ENCODE assay signal across 25 cellular contexts in genomic region chrY:15397556-15398280, GRCh38.
"Had no signal": no experiment of that assay in that cellular context is flagged by ENCODE, and none has a peak within 500 bp of the region (broad histone marks: within the 10 kb centered on the region; RNA-seq: fewer than 3 reads in every experiment).

No MANE protein-coding gene starts in this region.

- H2AFZ ChIP-seq: hepatocyte had no signal

- H3K4me1 ChIP-seq: body of pancreas, lower lobe of right lung, transverse colon had no signal

- H3K36me3 ChIP-seq: lower lobe of right lung, transverse colon, WERI-Rb-1 had no signal

- H3K79me2 ChIP-seq: hepatocyte had no signal

- H3K27me3 ChIP-seq: body of pancreas, hepatocyte, transverse colon had no signal

- FAIRE-seq: endometrium, keratinocyte, small intestine, TTC549, urothelium cell line had no signal

- H3K4me2 ChIP-seq: hepatocyte had no signal

- H3K9me3 ChIP-seq: body of pancreas, lower lobe of right lung, transverse colon had no signal

- H3K4me3 ChIP-seq: body of pancreas, hepatocyte, lower lobe of right lung, transverse colon had no signal

- DNase-seq: activated CD4-positive, alpha-beta T cell treated with anti-CD3 and anti-CD28 coated beads for 1 hour; activated CD4-positive, alpha-beta T cell treated with anti-CD3 and anti-CD28 coated beads, Interleukin-2, amount 50 U/mL, for 1 hour; activated gamma-delta T cell treated with Interleukin-2 at 50 U/mL for 16 hours; activated T-cell treated with anti-CD3 and anti-CD28 coated beads, Interleukin-2, amount 50 U/mL, for 1 hour; anterior cingulate cortex; body of pancreas; effector CD4-positive, alpha-beta T cell; erythroblast; foreskin melanocyte; glutamatergic neuron; lower lobe of right lung; naive thymus-derived CD4-positive, alpha-beta T cell; occipital lobe; small intestine; stimulated activated CD4-positive, alpha-beta T cell treated with anti-CD3 and anti-CD28 coated beads, Interleukin-15, amount 100 ng/mL, for 24 hours; stimulated activated CD8-positive, alpha-beta memory T cell treated with anti-CD3 and anti-CD28 coated beads, Interleukin-4, amount 100 ng/mL, for 48 hours; stimulated activated naive B cell treated with anti-CD40 and anti-IgM and Interleukin-4, amounts not matched to agents 10 μg/mL and 1 μg/mL and 100 μg/mL, for 72 hours; transverse colon; WERI-Rb-1 had no signal

- ATAC-seq: body of pancreas; lower lobe of right lung; naive thymus-derived CD4-positive, alpha-beta T cell; sciatic nerve; stimulated activated naive B cell treated with anti-CD40 and anti-IgM and Interleukin-4, amounts not matched to agents 10 μg/mL and 1 μg/mL and 100 μg/mL, for 72 hours had no signal

- H3K27ac ChIP-seq: body of pancreas, hepatocyte, lower lobe of right lung, transverse colon, WERI-Rb-1 had no signal
